ENCODE assay signal across 17 cellular contexts in the genomic region with DNA sequence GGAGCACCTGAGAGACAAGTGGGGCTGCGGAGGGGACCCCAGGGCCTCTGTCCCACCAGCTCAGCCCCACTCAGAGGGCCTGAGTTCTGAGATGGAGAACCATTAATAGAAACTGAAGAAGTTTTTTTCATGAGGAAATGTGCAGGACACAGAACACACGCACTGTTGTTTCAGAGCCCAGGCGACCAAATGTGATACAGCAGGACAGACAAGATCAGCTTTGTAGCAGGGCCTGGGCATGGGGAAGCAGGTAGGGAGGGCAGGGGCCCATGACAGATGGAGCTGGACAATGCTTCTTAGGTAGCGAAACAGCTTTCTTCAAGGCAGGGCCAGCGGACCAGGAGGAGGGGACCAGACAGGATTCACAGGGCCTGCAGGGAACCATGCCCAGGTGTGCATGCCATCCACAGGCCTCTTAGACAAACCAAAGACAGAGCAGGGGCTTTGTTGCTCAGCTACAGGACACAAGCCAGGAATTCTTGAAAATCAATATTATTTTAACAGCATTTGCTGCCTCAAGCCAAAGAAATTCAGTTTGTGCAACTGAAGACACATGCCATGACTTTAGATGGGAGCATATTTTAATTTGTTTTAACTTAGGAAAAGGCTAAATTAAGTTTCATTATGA.
"Had no signal": no experiment of that assay in that cellular context is flagged by ENCODE, and none has a peak within 500 bp of the region (broad histone marks: within the 10 kb centered on the region; RNA-seq: fewer than 3 reads in every experiment).

No MANE protein-coding gene starts in this region.

- H3K4me3 Mint-ChIP-seq: mesothelial cell of epicardium had no signal

- H3K4me1 Mint-ChIP-seq: mesothelial cell of epicardium had no signal

- DNase-seq: dermis blood vessel endothelial cell; dorsolateral prefrontal cortex; effector CD4-positive, alpha-beta T cell; effector memory CD4-positive, alpha-beta T cell; foreskin keratinocyte; heart right ventricle; hippocampal formation; left cardiac atrium; left lung; left ventricle myocardium superior; lower lobe of right lung; mesenchymal stem cell; mucosa of descending colon had no signal

- H3K36me3 Mint-ChIP-seq: mesothelial cell of epicardium had no signal

- H3K27ac Mint-ChIP-seq: mesothelial cell of epicardium had no signal

- ATAC-seq: foreskin keratinocyte, gastroesophageal sphincter, heart right ventricle, left cardiac atrium, left lung, left ventricle myocardium superior, lower lobe of right lung, mucosa of descending colon had no signal

- H3K9me3 Mint-ChIP-seq: mesothelial cell of epicardium had no signal

- H3K27ac ChIP-seq: coronary artery, dorsolateral prefrontal cortex, esophagus muscularis mucosa, foreskin keratinocyte, gastroesophageal sphincter, heart right ventricle, left lung, lower lobe of right lung had no signal
